31 cellular contexts compared by ENCODE assay signal in the genomic region with DNA sequence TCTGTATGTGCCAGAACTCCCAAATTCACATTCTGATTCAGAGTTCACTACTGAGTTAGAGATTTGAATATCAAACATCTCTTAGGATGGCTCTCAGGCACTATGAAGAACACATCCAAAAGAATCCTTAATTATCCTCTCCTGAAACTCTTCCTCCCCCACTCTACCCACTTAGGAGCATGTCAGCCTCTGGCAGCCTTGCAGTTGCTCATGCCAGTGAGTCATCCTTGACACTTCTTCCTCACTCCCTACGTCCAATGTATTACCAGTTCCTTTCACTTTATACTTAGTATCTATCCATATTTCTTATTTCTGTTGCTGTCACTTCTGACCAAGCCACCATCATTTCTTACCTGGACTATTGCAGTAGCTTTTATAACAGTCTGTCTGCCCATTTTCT.
DNase-seq lines count a peak whose midpoint lies in the region; ATAC-seq and TF ChIP-seq lines count a peak whose summit lies in the region.
"Had no signal": no experiment of that assay in that cellular context is flagged by ENCODE, and none has a peak within 500 bp of the region (broad histone marks: within the 10 kb centered on the region; RNA-seq: fewer than 3 reads in every experiment).

No MANE protein-coding gene starts in this region.

- H3K9me3 Mint-ChIP-seq in immature natural killer cell: peaks cover 18 to 55% (median 39%) of the 10 kb centered on the region in 6 donors

- H3K27ac Mint-ChIP-seq in immature natural killer cell: no peak overlapping the region
- H3K27ac Mint-ChIP-seq: activated CD8-positive, alpha-beta memory T cell treated with anti-CD3 and anti-CD28 coated beads, Interleukin-2, amount 10 ng/mL, durations not matched to agents 7 days and 5 days; activated naive CD8-positive, alpha-beta T cell treated with anti-CD3 and anti-CD28 coated beads for 36 hours; CD14-positive monocyte; dendritic cell treated with granulocyte-macrophage colony-stimulating factor and Interleukin-4, amounts not matched to agents 40 ng/mL and 50 ng/mL, for 4 days; T-helper 1 cell treated with Interleukin-12 subunit alpha and Interleukin-12 subunit beta and Interleukin-4 antibody, amounts not matched to agents 30 μg/mL and 1 μg/mL, for 36 hours had no signal

- H3K4me1 Mint-ChIP-seq in immature natural killer cell: no peaks in the 10 kb centered on the region
- H3K4me1 Mint-ChIP-seq: activated CD8-positive, alpha-beta memory T cell treated with anti-CD3 and anti-CD28 coated beads, Interleukin-2, amount 10 ng/mL, durations not matched to agents 7 days and 5 days; activated naive CD8-positive, alpha-beta T cell treated with anti-CD3 and anti-CD28 coated beads for 36 hours; CD14-positive monocyte; neural crest cell had no signal

- H3K36me3 Mint-ChIP-seq in immature natural killer cell: peaks cover 0 to 6% (median 0%) of the 10 kb centered on the region in 3 donors
- H3K36me3 Mint-ChIP-seq: activated naive CD8-positive, alpha-beta T cell treated with anti-CD3 and anti-CD28 coated beads for 36 hours; CD14-positive monocyte had no signal

- DNase-seq in A172 (ENCODE audit: low spot score) (peak; percentile 28), M059J (ENCODE audit: low read depth) (peak; percentile 5), RKO (ENCODE audit: low spot score) (peak; percentile 78), foreskin melanocyte (peak; percentile 24), middle frontal gyrus (ENCODE audit: extremely low spot score, low spot score) (no peak), NCI-H1092 (lab: John Stamatoyannopoulos, UW) (no peak), immature natural killer cell (no peak)
- DNase-seq: 8988T; activated CD4-positive, alpha-beta T cell treated with anti-CD3 and anti-CD28 coated beads, Interleukin-2, amount 50 U/mL, for 4 hours; activated CD8-positive, alpha-beta memory T cell treated with anti-CD3 and anti-CD28 coated beads, Interleukin-2, amount 10 ng/mL, durations not matched to agents 7 days and 5 days; activated gamma-delta T cell; activated naive CD8-positive, alpha-beta T cell treated with anti-CD3 and anti-CD28 coated beads for 36 hours; activated T-cell treated with anti-CD3 and anti-CD28 coated beads, Interleukin-2, amount 50 U/mL, for 4 hours; aorta; esophagus squamous epithelium; gastrocnemius medialis; left cardiac atrium; NCI-H1694; NCI-H446 treated with DMSO at 0.1 percent for 48 hours; NCI-H82; pancreas; retina; SK-N-SH; stimulated activated naive CD8-positive, alpha-beta T cell treated with anti-CD3 and anti-CD28 coated beads, Interleukin-15, Interleukin-2, amounts not matched to agents 100 U/mL and 50 U/mL, for 24 hours; uterus had no signal

- H3K27me3 Mint-ChIP-seq in immature natural killer cell (ENCODE audit: low read depth in 3 of 3): peaks cover 0 to 3% (median 0%) of the 10 kb centered on the region in 3 donors
- H3K27me3 Mint-ChIP-seq: activated CD8-positive, alpha-beta memory T cell treated with anti-CD3 and anti-CD28 coated beads, Interleukin-2, amount 10 ng/mL, durations not matched to agents 7 days and 5 days; activated naive CD8-positive, alpha-beta T cell treated with anti-CD3 and anti-CD28 coated beads for 36 hours; dendritic cell treated with granulocyte-macrophage colony-stimulating factor and Interleukin-4, amounts not matched to agents 40 ng/mL and 50 ng/mL, for 4 days had no signal

- no peak overlapping the region for H3K4me3 Mint-ChIP-seq in immature natural killer cell
- H3K4me3 Mint-ChIP-seq: activated CD8-positive, alpha-beta memory T cell treated with anti-CD3 and anti-CD28 coated beads, Interleukin-2, amount 10 ng/mL, durations not matched to agents 7 days and 5 days; activated naive CD8-positive, alpha-beta T cell treated with anti-CD3 and anti-CD28 coated beads for 36 hours; activated T-cell treated with anti-CD3 and anti-CD28 coated beads, Interleukin-2, amount 50 U/mL, for 4 hours; CD14-positive monocyte; dendritic cell treated with granulocyte-macrophage colony-stimulating factor and Interleukin-4, amounts not matched to agents 40 ng/mL and 50 ng/mL, for 4 days; neural crest cell; T-helper 1 cell treated with Interleukin-12 subunit alpha and Interleukin-12 subunit beta and Interleukin-4 antibody, amounts not matched to agents 30 μg/mL and 1 μg/mL, for 36 hours had no signal

- no peak for ATAC-seq in SK-N-SH treated with all-trans-retinoic acid at 6 μM for 48 hours
- ATAC-seq: activated CD8-positive, alpha-beta memory T cell treated with anti-CD3 and anti-CD28 coated beads, Interleukin-2, amount 10 ng/mL, durations not matched to agents 7 days and 5 days; activated T-cell treated with anti-CD3 and anti-CD28 coated beads, Interleukin-2, amount 50 U/mL, for 4 hours; gastrocnemius medialis; GM12878; pancreas; stimulated activated naive CD8-positive, alpha-beta T cell treated with anti-CD3 and anti-CD28 coated beads, Interleukin-15, Interleukin-2, amounts not matched to agents 100 U/mL and 50 U/mL, for 24 hours had no signal

TF ChIP-seq in SK-N-SH treated with all-trans-retinoic acid at 6 μM for 48 hours, 23 proteins besides CTCF, POLR2A, EP300 and RAD21:
- TF ChIP-seq, protein P1, sequence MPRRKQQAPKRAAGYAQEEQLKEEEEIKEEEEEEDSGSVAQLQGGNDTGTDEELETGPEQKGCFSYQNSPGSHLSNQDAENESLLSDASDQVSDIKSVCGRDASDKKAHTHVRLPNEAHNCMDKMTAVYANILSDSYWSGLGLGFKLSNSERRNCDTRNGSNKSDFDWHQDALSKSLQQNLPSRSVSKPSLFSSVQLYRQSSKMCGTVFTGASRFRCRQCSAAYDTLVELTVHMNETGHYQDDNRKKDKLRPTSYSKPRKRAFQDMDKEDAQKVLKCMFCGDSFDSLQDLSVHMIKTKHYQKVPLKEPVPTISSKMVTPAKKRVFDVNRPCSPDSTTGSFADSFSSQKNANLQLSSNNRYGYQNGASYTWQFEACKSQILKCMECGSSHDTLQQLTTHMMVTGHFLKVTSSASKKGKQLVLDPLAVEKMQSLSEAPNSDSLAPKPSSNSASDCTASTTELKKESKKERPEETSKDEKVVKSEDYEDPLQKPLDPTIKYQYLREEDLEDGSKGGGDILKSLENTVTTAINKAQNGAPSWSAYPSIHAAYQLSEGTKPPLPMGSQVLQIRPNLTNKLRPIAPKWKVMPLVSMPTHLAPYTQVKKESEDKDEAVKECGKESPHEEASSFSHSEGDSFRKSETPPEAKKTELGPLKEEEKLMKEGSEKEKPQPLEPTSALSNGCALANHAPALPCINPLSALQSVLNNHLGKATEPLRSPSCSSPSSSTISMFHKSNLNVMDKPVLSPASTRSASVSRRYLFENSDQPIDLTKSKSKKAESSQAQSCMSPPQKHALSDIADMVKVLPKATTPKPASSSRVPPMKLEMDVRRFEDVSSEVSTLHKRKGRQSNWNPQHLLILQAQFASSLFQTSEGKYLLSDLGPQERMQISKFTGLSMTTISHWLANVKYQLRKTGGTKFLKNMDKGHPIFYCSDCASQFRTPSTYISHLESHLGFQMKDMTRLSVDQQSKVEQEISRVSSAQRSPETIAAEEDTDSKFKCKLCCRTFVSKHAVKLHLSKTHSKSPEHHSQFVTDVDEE (CRISPR knock-in tag; IDR thresholded peaks at IDR 0.05): no peak
- TF ChIP-seq TOX (CRISPR knock-in tag; IDR thresholded peaks at IDR 0.05; ENCODE audit: borderline replicate concordance): no peak
- no peak for TF ChIP-seq OSR1 (CRISPR knock-in tag; IDR thresholded peaks at IDR 0.05)
- TF ChIP-seq ZC3H10 (CRISPR knock-in tag; IDR thresholded peaks at IDR 0.05): no peak
- TF ChIP-seq TCF4 (CRISPR knock-in tag; IDR thresholded peaks at IDR 0.05; ENCODE audit: borderline replicate concordance): no peak
- no peak for TF ChIP-seq PPARA (CRISPR knock-in tag; IDR thresholded peaks at IDR 0.05; ENCODE audit: borderline replicate concordance)

Comparison
In these comparisons a context has a peak if more than half of its experiments do, and no peak if none do; other contexts are left out.
1. DNase-seq: peak in A172 (single experiment), M059J (single experiment), RKO (single experiment) and foreskin melanocyte (single experiment); none in middle frontal gyrus (single experiment), NCI-H1092 (single experiment) and immature natural killer cell (0 of 3).